In the genomic region with DNA sequence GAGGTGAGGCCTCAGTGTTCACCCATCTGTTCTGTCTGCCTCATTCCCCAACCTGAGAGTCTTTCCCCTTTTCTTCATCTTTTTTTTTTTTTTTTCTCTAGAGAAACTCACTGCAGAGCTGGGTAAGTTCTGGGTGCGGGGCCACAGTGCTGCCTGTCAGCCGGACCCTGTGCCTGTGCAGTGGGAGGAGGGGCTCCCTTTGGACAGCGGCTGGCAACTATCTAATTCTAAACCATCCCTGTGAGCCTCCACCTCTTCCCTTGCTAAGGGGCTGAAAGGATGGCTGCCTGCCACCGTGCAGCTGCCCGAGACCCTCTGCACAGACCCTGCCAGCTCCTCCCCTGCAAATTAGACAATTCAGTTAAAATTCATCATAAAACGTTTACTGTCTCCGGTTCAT, we compare ENCODE assay signal across 11 cellular contexts. TPM values are rescaled to one million over a fixed set of nuclear protein-coding genes. Genes with fewer than 3 reads are reported as not detected.
DNase-seq lines count a peak whose midpoint lies in the region; ATAC-seq and TF ChIP-seq lines count a peak whose summit lies in the region.
"Had no signal": no experiment of that assay in that cellular context is flagged by ENCODE, and none has a peak within 500 bp of the region (broad histone marks: within the 10 kb centered on the region; RNA-seq: fewer than 3 reads in every experiment).

No MANE protein-coding gene starts in this region.

- peaks cover 0 to 13% (median 6%) of the 10 kb centered on the region in 11 experiments; a peak in 4 of 22 replicates for H4K20me1 ChIP-seq in BLaER1 treated with 17β-estradiol and CSF1 and Interleukin-3, amounts not matched to agents 10 nM and 100 nM

- H3K27ac ChIP-seq in BLaER1 treated with 17β-estradiol and CSF1 and Interleukin-3, amounts not matched to agents 10 nM and 100 nM = peak overlapping the region in 6 of 11 experiments; percentile 75 to 90 (median 84); a peak in 10 of 22 replicates
- H3K27ac ChIP-seq in coronary artery (no peak overlapping the region), stomach (no peak overlapping the region)

- DNase-seq in GM12865 (ENCODE audit: low read depth) (no peak), coronary artery (ENCODE audit: low spot score) (no peak), activated gamma-delta T cell (lab: John Stamatoyannopoulos, UW) (no peak), stomach (no peak), NOMO-1 treated with dmso at 0.1 percent for 144 hours (lab: John Stamatoyannopoulos, UW; ENCODE audit: unreplicated experiment) (no peak)
- DNase-seq: activated CD8-positive, alpha-beta T cell treated with anti-CD3 and anti-CD28 coated beads, Interleukin-2, amount 10 ng/mL, durations not matched to agents 7 days and 5 days; esophagus squamous epithelium had no signal

- peaks cover 26% of the 10 kb centered on the region for H3K4me1 Mint-ChIP-seq in nephron

- WGBS in stomach, 5 donors = 18 to 32% (median 21%) methylated on average over 7 of the region's 7 CpGs

- H3K9me3 Mint-ChIP-seq in nephron = peaks cover 2% of the 10 kb centered on the region

- no peak for TF ChIP-seq EP300 in stomach (IDR thresholded peaks at IDR 0.05)

- H3K4me3 Mint-ChIP-seq in nephron = peak overlapping the region; percentile 69 to 79 (median 79)

- peak overlapping the region in 10 of 11 experiments; percentile 76 to 88 (median 85); a peak in 19 of 22 replicates for H3K9ac ChIP-seq in BLaER1 treated with 17β-estradiol and CSF1 and Interleukin-3, amounts not matched to agents 10 nM and 100 nM

- peaks cover 97% of the 10 kb centered on the region for H3K27me3 Mint-ChIP-seq in nephron (ENCODE audit: low read depth)

- no peak for ATAC-seq in HG03521 (IDR thresholded peaks at IDR 0.05; ENCODE audit: unreplicated experiment)
- ATAC-seq: activated CD8-positive, alpha-beta T cell treated with anti-CD3 and anti-CD28 coated beads, Interleukin-2, amount 10 ng/mL, durations not matched to agents 7 days and 5 days had no signal

- intact Hi-C loops in stomach (cut with DNase I; ENCODE audit: low total_unique reads) = no loop called here

- H3K27me3 ChIP-seq in BLaER1 treated with 17β-estradiol and CSF1 and Interleukin-3, amounts not matched to agents 10 nM and 100 nM = no peaks in the 10 kb centered on the region
- H3K27me3 ChIP-seq in stomach = peaks cover 9 to 100% (median 81%) of the 10 kb centered on the region in 3 donors

- no peak overlapping the region for H3K27ac Mint-ChIP-seq in nephron

- no peak for TF ChIP-seq POLR2A in stomach (IDR thresholded peaks at IDR 0.05)

- H3K9me3 ChIP-seq in BLaER1 treated with 17β-estradiol and CSF1 and Interleukin-3, amounts not matched to agents 10 nM and 100 nM (replicated peaks in 1 of 11) = peaks cover 0 to 2% (median 0%) of the 10 kb centered on the region in 11 experiments; a peak in 1 of 22 replicates
- H3K9me3 ChIP-seq in stomach = no peaks in the 10 kb centered on the region
- H3K9me3 ChIP-seq: esophagus squamous epithelium had no signal

- peak overlapping the region; percentile 92 to 99 (median 96) for H3K4me2 ChIP-seq in BLaER1 treated with 17β-estradiol and CSF1 and Interleukin-3, amounts not matched to agents 10 nM and 100 nM

- TF ChIP-seq CTCF in GM12865 (IDR thresholded peaks at IDR 0.05; ENCODE audit: insufficient read depth, low read depth, low read length, missing control alignments) = no peak
- no peak for TF ChIP-seq CTCF in coronary artery (IDR thresholded peaks at IDR 0.05)
- TF ChIP-seq CTCF in nephron (IDR thresholded peaks at IDR 0.05; ENCODE audit: unreplicated experiment in 3 of 3) = no peak
- no peak for TF ChIP-seq CTCF in stomach (IDR thresholded peaks at IDR 0.05)

- no peaks in the 10 kb centered on the region for H3K36me3 Mint-ChIP-seq in nephron (ENCODE audit: low read depth)

- H3K4me1 ChIP-seq in BLaER1 treated with 17β-estradiol and CSF1 and Interleukin-3, amounts not matched to agents 10 nM and 100 nM = peaks cover 59 to 77% (median 69%) of the 10 kb centered on the region in 10 experiments
- peaks cover 18 to 31% (median 28%) of the 10 kb centered on the region in 4 donors for H3K4me1 ChIP-seq in stomach

- H3K4me3 ChIP-seq in BLaER1 treated with 17β-estradiol and CSF1 and Interleukin-3, amounts not matched to agents 10 nM and 100 nM = peak overlapping the region; percentile 73 to 89 (median 82)
- H3K4me3 ChIP-seq in GM12865 (ENCODE audit: low read depth, low read length) (peak overlapping the region; percentile 58), coronary artery (peak overlapping the region; percentile 75), stomach (peak overlapping the region in 2 of 4 donors; percentile 66 to 81)

- H3K36me3 ChIP-seq in BLaER1 treated with 17β-estradiol and CSF1 and Interleukin-3, amounts not matched to agents 10 nM and 100 nM = peaks cover 0 to 26% (median 10%) of the 10 kb centered on the region in 11 experiments; a peak in 17 of 22 replicates
- H3K36me3 ChIP-seq in stomach = no peaks in the 10 kb centered on the region
- H3K36me3 ChIP-seq: esophagus squamous epithelium had no signal

RNA-seq across cellular contexts. Expression of a gene that starts 14.1 kb away (rescaled TPM):
- 100 to 1,000 TPM in 1 of 5 donors, 10 to 100 TPM in 3, 1 to 10 TPM in 1; 3.5 to 108 (median 14.1) TPM for total RNA-seq in stomach
- polyA plus RNA-seq in stomach = 1 to 10 TPM; 3.8 to 8.7 (median 5.7) TPM
- total RNA-seq: activated CD8-positive, alpha-beta T cell treated with anti-CD3 and anti-CD28 coated beads, Interleukin-2, amount 10 ng/mL, durations not matched to agents 7 days and 5 days; kidney epithelial cell had no signal

Comparison
In these comparisons a context has a peak if more than half of its experiments do, and no peak if none do; other contexts are left out.
1. H3K27ac ChIP-seq: peak in BLaER1 treated with 17β-estradiol and CSF1 and Interleukin-3, amounts not matched to agents 10 nM and 100 nM (6 of 11); none in coronary artery (0 of 2) and stomach (0 of 5).